ENCODE assay signal across 8 cellular contexts in the genomic region with DNA sequence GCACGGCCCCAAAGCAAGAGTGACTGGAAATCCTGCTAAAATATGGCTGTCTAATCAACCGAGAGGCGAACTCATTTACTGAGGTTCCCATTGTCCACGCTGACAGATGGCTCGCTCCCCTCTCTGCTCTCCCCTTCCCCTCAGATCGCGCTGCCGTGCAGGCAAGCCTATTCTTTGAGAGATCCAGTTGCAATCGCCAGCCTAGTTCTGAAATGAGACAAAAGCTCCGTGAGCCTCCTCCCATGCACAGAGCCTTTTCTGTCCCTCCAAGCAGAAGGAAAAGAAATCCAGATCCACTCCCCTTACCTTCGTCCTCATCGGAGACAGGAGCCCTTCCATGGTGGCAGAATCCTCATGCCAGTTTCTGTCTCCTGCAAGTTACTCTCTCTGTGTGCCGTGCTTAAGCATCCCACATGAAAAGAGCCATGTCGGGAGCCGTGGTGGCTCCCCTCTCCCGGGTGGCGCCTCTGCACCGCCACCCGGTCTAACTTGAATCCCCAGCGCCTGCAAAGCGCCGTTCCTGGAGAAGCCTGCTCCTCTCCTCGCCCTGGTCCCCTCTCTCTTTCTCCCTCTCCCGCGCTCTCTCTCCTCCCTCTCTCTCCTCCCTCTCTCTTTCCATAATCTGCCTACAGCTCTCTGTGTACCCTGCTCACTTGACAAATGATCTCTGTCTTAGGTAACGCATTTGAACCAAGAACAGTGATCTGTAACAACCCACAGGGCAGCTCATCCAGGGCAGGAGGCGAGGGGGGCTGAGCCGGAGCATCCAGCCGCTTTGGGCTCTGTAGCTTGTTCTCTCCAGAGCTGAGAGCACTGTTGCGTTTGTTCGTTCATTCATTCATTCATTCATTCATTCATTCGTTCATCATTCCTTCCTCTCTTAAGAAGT.
DNase-seq lines count a peak whose midpoint lies in the region; ATAC-seq, FAIRE-seq and TF ChIP-seq lines count a peak whose summit lies in the region.

No MANE protein-coding gene starts in this region.

- no peak for TF ChIP-seq CTCF in activated CD8-positive, alpha-beta T cell treated with anti-CD3 and anti-CD28 coated beads for 36 hours (IDR thresholded peaks at IDR 0.05)
- TF ChIP-seq CTCF in D721Med (IDR thresholded peaks at IDR 0.05; ENCODE audit: insufficient read depth, missing control alignments): no peak

- no peak overlapping the region for H3K27ac Mint-ChIP-seq in activated CD8-positive, alpha-beta T cell treated with anti-CD3 and anti-CD28 coated beads for 36 hours

- H4K8ac ChIP-seq in trophoblast cell (ENCODE audit: low read depth, low read length): peak overlapping the region; percentile 35

- H4K91ac ChIP-seq in trophoblast cell (ENCODE audit: low read depth, low read length): no peak overlapping the region

- H3K4me2 ChIP-seq in trophoblast cell (ENCODE audit: low read length): peak overlapping the region; percentile 72

- H3K4me1 ChIP-seq in HUES48 (ENCODE audit: control insufficient read depth, insufficient read depth, low read length) (peaks cover 7% of the 10 kb centered on the region), trophoblast cell (ENCODE audit: control insufficient read depth in 1 of 2, insufficient read depth in 2 of 2, low read length in 2 of 2) (peaks cover 9% of the 10 kb centered on the region in 2 experiments)

- no peaks in the 10 kb centered on the region for H3K79me2 ChIP-seq in trophoblast cell (ENCODE audit: control insufficient read depth, insufficient read depth, low read length, poor library complexity)

- H3K36me3 Mint-ChIP-seq in activated CD8-positive, alpha-beta T cell treated with anti-CD3 and anti-CD28 coated beads for 36 hours (ENCODE audit: low read depth): no peaks in the 10 kb centered on the region

- intact Hi-C loops in activated CD8-positive, alpha-beta T cell treated with anti-CD3 and anti-CD28 coated beads for 36 hours (cut with micrococcal nuclease): no loop called here

- H2BK12ac ChIP-seq in trophoblast cell (ENCODE audit: low read length): no peak overlapping the region

- no peak overlapping the region for H3K18ac ChIP-seq in trophoblast cell (ENCODE audit: low read length)

- H2AFZ ChIP-seq in trophoblast cell (ENCODE audit: insufficient read depth, low read length, poor library complexity): peak overlapping the region; percentile 83

- no peak overlapping the region for H2BK5ac ChIP-seq in trophoblast cell (ENCODE audit: low read depth, low read length, poor library complexity)

- no peak overlapping the region for H4K12ac ChIP-seq in trophoblast cell (ENCODE audit: low read depth, low read length)

- H3K14ac ChIP-seq in trophoblast cell (ENCODE audit: low read length): no peak overlapping the region

- no peaks in the 10 kb centered on the region for H3K9me3 Mint-ChIP-seq in activated CD8-positive, alpha-beta T cell treated with anti-CD3 and anti-CD28 coated beads for 36 hours

- H3K9me3 ChIP-seq in HUES48 (ENCODE audit: control insufficient read depth, insufficient read depth, low read length): no peaks in the 10 kb centered on the region
- no peaks in the 10 kb centered on the region for H3K9me3 ChIP-seq in trophoblast cell (ENCODE audit: insufficient read depth, low read depth, low read length)

- H3K4me1 Mint-ChIP-seq in activated CD8-positive, alpha-beta T cell treated with anti-CD3 and anti-CD28 coated beads for 36 hours (ENCODE audit: low read depth): peaks cover 15% of the 10 kb centered on the region

- H3K27me3 ChIP-seq in HUES48 (ENCODE audit: control insufficient read depth, insufficient read depth, low read length): peaks cover 34% of the 10 kb centered on the region
- no peaks in the 10 kb centered on the region for H3K27me3 ChIP-seq in trophoblast cell (ENCODE audit: insufficient read depth, low read length)

- no peak overlapping the region for H3K27ac ChIP-seq in HUES48 (ENCODE audit: low read depth, low read length)
- no peak overlapping the region for H3K27ac ChIP-seq in trophoblast cell (ENCODE audit: low read depth, low read length)

- H3K36me3 ChIP-seq in HUES48 (ENCODE audit: control insufficient read depth, insufficient read depth, low read length) (no peaks in the 10 kb centered on the region), trophoblast cell (ENCODE audit: control insufficient read depth in 1 of 2, insufficient read depth in 2 of 2, low read length in 2 of 2) (no peaks in the 10 kb centered on the region)

- H3K4me3 ChIP-seq in HUES48 (ENCODE audit: low read depth, low read length) (peak overlapping the region; percentile 67), trophoblast cell (ENCODE audit: low read depth, low read length) (peak overlapping the region; percentile 63)

- H2AK5ac ChIP-seq in trophoblast cell (ENCODE audit: low read length): no peak overlapping the region

- CTCF ChIA-PET in activated CD8-positive, alpha-beta T cell treated with anti-CD3 and anti-CD28 coated beads for 36 hours (lab: Charles Lee): interaction anchor here (1.3 to 1.4 kb wide), 2 partner anchors 12 to 21 kb away, joined by 3 read pairs; no protein-coding TSS in a partner anchor

- no peak overlapping the region for H2BK120ac ChIP-seq in trophoblast cell (ENCODE audit: insufficient read depth, low read length, poor library complexity)

- no peak for ATAC-seq in activated CD8-positive, alpha-beta T cell treated with anti-CD3 and anti-CD28 coated beads for 36 hours
- ATAC-seq in GM21825 (IDR thresholded peaks at IDR 0.05; ENCODE audit: unreplicated experiment): no peak

- peak overlapping the region; percentile 21; the same call in 1 of the 2 replicates for H3K9ac ChIP-seq in HUES48 (ENCODE audit: low read depth, low read length)
- no peak overlapping the region for H3K9ac ChIP-seq in trophoblast cell (ENCODE audit: low read length)

- no peak overlapping the region for H3K23ac ChIP-seq in trophoblast cell (ENCODE audit: low read length)

- no peaks in the 10 kb centered on the region for H3K79me1 ChIP-seq in trophoblast cell (ENCODE audit: low read length)

- no peak for FAIRE-seq in D721Med (lab: Jason Lieb, UNC)

- no CpG with 5 or more reads among the region's 32 CpGs for whole genome bisulfite sequencing in trophoblast cell (ENCODE audit: extremely low coverage, insufficient coverage, insufficient read length)

- peak overlapping the region; percentile 73 for H3K4me3 Mint-ChIP-seq in activated CD8-positive, alpha-beta T cell treated with anti-CD3 and anti-CD28 coated beads for 36 hours

- no peak overlapping the region for H3K4ac ChIP-seq in trophoblast cell (ENCODE audit: low read depth, low read length)

- POLR2A ChIA-PET in activated CD8-positive, alpha-beta T cell treated with anti-CD3 and anti-CD28 coated beads for 36 hours (lab: Charles Lee): interaction anchor here (1.0 to 3.4 kb wide), 2 partner anchors 11 to 74 kb away, joined by 3 to 19 read pairs; no protein-coding TSS in a partner anchor

- H3K27me3 Mint-ChIP-seq in activated CD8-positive, alpha-beta T cell treated with anti-CD3 and anti-CD28 coated beads for 36 hours: peaks cover 69% of the 10 kb centered on the region

- peak; percentile 19 for DNase-seq in AG08396 (ENCODE audit: low spot score)
- no peak for DNase-seq in activated CD8-positive, alpha-beta T cell treated with anti-CD3 and anti-CD28 coated beads for 36 hours
- peak; percentile 13 for DNase-seq in glomerular visceral epithelial cell (ENCODE audit: extremely low spot score)
- DNase-seq in trophoblast cell: peak in 1 of 2 donors; percentile 23
- no peak for DNase-seq in D721Med (ENCODE audit: insufficient read length, low spot score)
- no peak for DNase-seq in NK-92 (lab: John Stamatoyannopoulos, UW; ENCODE audit: unreplicated experiment)

Comparison
In these comparisons a context has a peak if more than half of its experiments do, and no peak if none do; other contexts are left out.
1. DNase-seq: peak in AG08396 (single experiment) and glomerular visceral epithelial cell (single experiment); none in activated CD8-positive, alpha-beta T cell treated with anti-CD3 and anti-CD28 coated beads for 36 hours (single experiment), D721Med (single experiment) and NK-92 (single experiment).